In the genomic region with DNA sequence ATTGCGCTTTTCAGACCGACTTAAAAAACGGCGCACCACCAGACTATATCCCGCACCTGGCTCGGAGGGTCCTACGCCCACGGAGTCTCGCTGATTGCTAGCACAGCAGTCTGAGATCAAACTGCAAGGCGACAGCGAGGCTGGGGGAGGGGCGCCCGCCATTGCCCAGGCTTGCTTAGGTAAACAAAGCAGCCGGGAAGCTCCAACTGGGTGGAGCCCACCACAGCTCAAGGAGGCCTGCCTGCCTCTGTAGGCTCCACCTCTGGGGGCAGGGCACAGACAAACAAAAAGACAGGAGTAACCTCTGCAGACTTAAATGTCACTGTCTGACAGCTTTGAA, we compare ENCODE assay signal across 8 cellular contexts.
DNase-seq lines count a peak whose midpoint lies in the region; ATAC-seq, FAIRE-seq and TF ChIP-seq lines count a peak whose summit lies in the region.
"Not testable (repeated sequence)": the region's sequence is repeated elsewhere in the genome, so short reads cannot be mapped to it uniquely, and the experiment has no call there.

No MANE protein-coding gene starts in this region.

- H3K79me1 ChIP-seq in H1 (ENCODE audit: low read depth, low read length), result not testable (repeated sequence)

- not testable (repeated sequence) for H2AFZ ChIP-seq in H1 (ENCODE audit: low read length)

- H3K4me1 Mint-ChIP-seq in Caco-2 (ENCODE audit: low read depth, unreplicated experiment), result not testable (repeated sequence)
- H3K4me1 Mint-ChIP-seq in WTC11 (peaks cover 17% of the 10 kb centered on the region), nephron progenitor cell (peaks cover 11% of the 10 kb centered on the region)

- H3K27ac Mint-ChIP-seq in Caco-2 (ENCODE audit: unreplicated experiment) (peak overlapping the region; percentile 89), WTC11 (peak overlapping the region; percentile 91; the same call in 1 of the 2 replicates)
- not testable (repeated sequence) for H3K27ac Mint-ChIP-seq in nephron progenitor cell

- peaks cover 20% of the 10 kb centered on the region for H3K9me3 Mint-ChIP-seq in Caco-2 (ENCODE audit: unreplicated experiment)
- peaks cover 37% of the 10 kb centered on the region for H3K9me3 Mint-ChIP-seq in WTC11
- H3K9me3 Mint-ChIP-seq in nephron progenitor cell, result peaks cover 47% of the 10 kb centered on the region

- peaks cover 18% of the 10 kb centered on the region for H3K4me1 ChIP-seq in Caco-2
- H3K4me1 ChIP-seq in NT2/D1 (ENCODE audit: insufficient read depth, insufficient read length); H1 (replicated peaks in 1 of 4; ENCODE audit: control insufficient read depth in 3 of 4, insufficient read depth in 4 of 4, low read length in 3 of 4); foreskin keratinocyte; prostate gland (replicated peaks): not testable (repeated sequence)

- H4K91ac ChIP-seq in H1 (replicated peaks; ENCODE audit: insufficient read length, low read length), result not testable (repeated sequence)

- not testable (repeated sequence) for H3K56ac ChIP-seq in H1 (replicated peaks; ENCODE audit: insufficient read length, low read depth, low read length)

- not testable (repeated sequence) for H4K20me1 ChIP-seq in H1 (replicated peaks in 1 of 2; ENCODE audit: control insufficient read depth in 1 of 2, insufficient read depth in 2 of 2, low read length in 2 of 2)

- ATAC-seq in WTC11, foreskin keratinocyte: not testable (repeated sequence)

- CTCF ChIA-PET in Caco-2 (lab: Charles Lee), result interaction anchor here (1.2 to 1.6 kb wide), 2 partner anchors 16 to 159 kb away, joined by 3 to 5 read pairs; partner anchors contain the start of gene THBS1
- CTCF ChIA-PET in WTC11 (lab: Charles Lee); H1 (lab: Charles Lee; ENCODE audit: partially characterized antibody): not testable (repeated sequence)

- DNase-seq in Caco-2; H7; NT2/D1 (ENCODE audit: low read depth, low spot score); WTC11 (ENCODE audit: low spot score); H1 (ENCODE audit: low read depth in 1 of 2, low spot score in 2 of 2); foreskin keratinocyte; nephron progenitor cell; prostate gland (ENCODE audit: low spot score): not testable (repeated sequence)

- H3K79me2 ChIP-seq in H1 (ENCODE audit: control insufficient read depth in 1 of 2, insufficient read depth in 2 of 2, low read length in 2 of 2), result not testable (repeated sequence)

- not testable (repeated sequence) for H2BK12ac ChIP-seq in H1 (ENCODE audit: low read depth, low read length)

- not testable (repeated sequence) for TF ChIP-seq CTCF in Caco-2 (IDR thresholded peaks at IDR 0.05; ENCODE audit: insufficient read depth in 1 of 2, low read depth in 1 of 2, low read length in 1 of 2, severe bottlenecking in 1 of 2, unreplicated experiment in 1 of 2); WTC11 (IDR thresholded peaks at IDR 0.05); H1 (IDR thresholded peaks at IDR 0.05; ENCODE audit: control extremely low read depth in 1 of 3, insufficient read depth in 1 of 3, low read depth in 1 of 3, low read length in 3 of 3); foreskin keratinocyte (conservative IDR thresholded peaks at IDR 0.05); nephron progenitor cell (IDR thresholded peaks at IDR 0.05); prostate gland (IDR thresholded peaks at IDR 0.05)

- not testable (repeated sequence) for H3K23me2 ChIP-seq in H1 (ENCODE audit: low read depth, low read length)

- H3K9ac ChIP-seq in NT2/D1 (ENCODE audit: insufficient read length, low read depth); H1 (replicated peaks in 1 of 4; ENCODE audit: extremely low read depth in 1 of 4, low read depth in 3 of 4, low read length in 3 of 4): not testable (repeated sequence)

- H3K4me2 ChIP-seq in H1 (ENCODE audit: insufficient read depth in 1 of 2, low read depth in 2 of 2, low read length in 2 of 2), result peak overlapping the region in 1 of 2 experiments; percentile 54; a peak in 2 of 4 replicates

- H3K36me3 Mint-ChIP-seq in Caco-2 (ENCODE audit: insufficient read depth, unreplicated experiment), result not testable (repeated sequence)
- peaks cover 32% of the 10 kb centered on the region for H3K36me3 Mint-ChIP-seq in WTC11
- H3K36me3 Mint-ChIP-seq in nephron progenitor cell (ENCODE audit: low read depth), result peaks cover 36% of the 10 kb centered on the region

- not testable (repeated sequence) for H2AK5ac ChIP-seq in H1 (ENCODE audit: low read depth, low read length)

- intact Hi-C loops in Caco-2 (cut with micrococcal nuclease; ENCODE audit: unreplicated experiment); prostate gland (cut with DNase I): not testable (repeated sequence)

- H2BK15ac ChIP-seq in H1 (ENCODE audit: low read length), result not testable (repeated sequence)

- not testable (repeated sequence) for TF ChIP-seq RAD21 in H1 (IDR thresholded peaks at IDR 0.05 in 1 of 2, conservative IDR thresholded peaks at IDR 0.05 in 1 of 2; ENCODE audit: low read depth in 2 of 2, low read length in 2 of 2)

- POLR2A ChIA-PET in Caco-2 (lab: Charles Lee) (interaction anchor here (0.7 kb wide), 1 partner anchor 70 kb away, joined by 3 read pairs; no protein-coding TSS in a partner anchor), H1 (lab: Charles Lee; ENCODE audit: partially characterized antibody) (interaction anchor here (1.9 kb wide), 1 partner anchor 160 kb away, joined by 9 read pairs; the partner anchor contains the start of gene THBS1)
- POLR2A ChIA-PET in WTC11 (lab: Charles Lee), result not testable (repeated sequence)

- not testable (repeated sequence) for H3K36me3 ChIP-seq in Caco-2 (ENCODE audit: control insufficient read depth, insufficient read depth, low read length); H7 (replicated peaks; ENCODE audit: control insufficient read depth, insufficient read depth, low read length); NT2/D1 (ENCODE audit: insufficient read depth, insufficient read length, low read length); H1 (ENCODE audit: control insufficient read depth in 2 of 4, insufficient read depth in 4 of 4, low read length in 3 of 4); prostate gland

- H3K27me3 Mint-ChIP-seq in Caco-2 (ENCODE audit: insufficient read depth, unreplicated experiment); WTC11 (ENCODE audit: low read depth); nephron progenitor cell (ENCODE audit: low read depth, poor library complexity): not testable (repeated sequence)

- H4K5ac ChIP-seq in H1 (ENCODE audit: insufficient read length, low read depth, low read length), result not testable (repeated sequence)

- H2BK120ac ChIP-seq in H1 (replicated peaks; ENCODE audit: low read depth, low read length), result not testable (repeated sequence)

- H3K4me3 ChIP-seq in Caco-2 (ENCODE audit: low read depth, low read length), result peak overlapping the region; percentile 41
- peak overlapping the region; percentile 23 for H3K4me3 ChIP-seq in H7 (ENCODE audit: insufficient read depth, low read depth, low read length)
- peak overlapping the region; percentile 36 for H3K4me3 ChIP-seq in NT2/D1 (ENCODE audit: insufficient read length, low read depth)
- H3K4me3 ChIP-seq in H1 (ENCODE audit: extremely low read depth in 1 of 4, insufficient read depth in 2 of 4, low read depth in 3 of 4, low read length in 4 of 4), result not testable (repeated sequence)
- H3K4me3 ChIP-seq in prostate gland, result peak overlapping the region; percentile 8 to 18

- H3K23ac ChIP-seq in H1 (ENCODE audit: insufficient read length), result not testable (repeated sequence)

- H3K4ac ChIP-seq in H1 (replicated peaks; ENCODE audit: insufficient read length, low read depth, low read length), result not testable (repeated sequence)

- not testable (repeated sequence) for H3K27me3 ChIP-seq in Caco-2 (replicated peaks; ENCODE audit: control insufficient read depth, insufficient read depth, low read length); H7 (ENCODE audit: control insufficient read depth, insufficient read depth, low read length); NT2/D1 (ENCODE audit: insufficient read depth, insufficient read length); H1 (replicated peaks in 1 of 4; ENCODE audit: control insufficient read depth in 3 of 4, extremely low read depth in 1 of 4, insufficient read depth in 3 of 4, low read length in 3 of 4); foreskin keratinocyte; prostate gland (replicated peaks; ENCODE audit: insufficient read depth)

- not testable (repeated sequence) for H2BK20ac ChIP-seq in H1 (ENCODE audit: low read length)

- H3K18ac ChIP-seq in H1 (ENCODE audit: extremely low read depth, low read length), result not testable (repeated sequence)

- H4K8ac ChIP-seq in H1 (ENCODE audit: extremely low read depth, insufficient read depth, low read length), result peak overlapping the region; percentile 68; the same call in 1 of the 2 replicates

- FAIRE-seq in H1 (lab: Jason Lieb, UNC), result not testable (repeated sequence)

- peaks cover 16% of the 10 kb centered on the region for H3K9me3 ChIP-seq in Caco-2
- peaks cover 39% of the 10 kb centered on the region for H3K9me3 ChIP-seq in NT2/D1 (ENCODE audit: insufficient read depth, low read length)
- H3K9me3 ChIP-seq in H1 (ENCODE audit: insufficient read depth in 2 of 2, low read depth in 1 of 2, low read length in 1 of 2), result peaks cover 8 to 12% of the 10 kb centered on the region in 2 experiments
- not testable (repeated sequence) for H3K9me3 ChIP-seq in prostate gland

- H3K4me3 Mint-ChIP-seq in Caco-2 (ENCODE audit: unreplicated experiment) (peak overlapping the region; percentile 74), WTC11 (peak overlapping the region; percentile 67), nephron progenitor cell (peak overlapping the region; percentile 47)

- TF ChIP-seq EP300 in H1 (IDR thresholded peaks at IDR 0.05; ENCODE audit: borderline replicate concordance in 1 of 2, low read depth in 2 of 2, low read length in 2 of 2), result not testable (repeated sequence)

- 0 out of 2 replicates have a peak overlapping the region, but pooled peaks have one; percentile 48 for H2BK5ac ChIP-seq in H1 (ENCODE audit: low read depth, low read length)

- 80% methylated on average over 1 of the region's 14 CpGs; no CpG with 5 or more reads in 1 of the 2 experiments for WGBS in H1 (ENCODE audit: extremely low coverage in 1 of 2, insufficient coverage in 1 of 2, insufficient read length in 1 of 2, insufficient replicate concordance in 2 of 2, low coverage in 1 of 2, low lambda C conversion rate in 2 of 2, missing lambda C conversion rate in 1 of 2), 2 experiments
- 73% methylated on average over 10 of the region's 14 CpGs for WGBS in prostate gland

- not testable (repeated sequence) for TF ChIP-seq POLR2A in H1 (IDR thresholded peaks at IDR 0.05; ENCODE audit: control extremely low read depth in 1 of 2, low read depth in 2 of 2, low read length in 2 of 2); prostate gland (IDR thresholded peaks at IDR 0.05)

- H3K27ac ChIP-seq in H1 (ENCODE audit: low read depth, low read length); prostate gland: not testable (repeated sequence)
- H3K27ac ChIP-seq in foreskin keratinocyte, result peak overlapping the region; percentile 70

- not testable (repeated sequence) for H3K14ac ChIP-seq in H1 (ENCODE audit: insufficient read length)

- BruUV-seq in Caco-2 (replicated peaks; lab: Mats Ljungman, UMichigan), result not testable (repeated sequence)
